Comparison of ENCODE assay signal across 8 cellular contexts in genomic region chr1:1782399-1783221, GRCh38. TPM values are rescaled to one million over a fixed set of nuclear protein-coding genes. Genes with fewer than 3 reads are reported as not detected.
DNase-seq lines count a peak whose midpoint lies in the region; ATAC-seq and TF ChIP-seq lines count a peak whose summit lies in the region.

No MANE protein-coding gene starts in this region.

- H3K9me2 ChIP-seq in DOHH2 (replicated peaks; ENCODE audit: control insufficient read depth, low read length) = no peaks in the 10 kb centered on the region

- peaks cover 34% of the 10 kb centered on the region for H3K4me1 Mint-ChIP-seq in activated T-helper 1 cell treated with anti-CD3 and anti-CD28 coated beads, Interleukin-12 subunit alpha, Interleukin-12 subunit beta, Interleukin-2, Interleukin-4 antibody, amounts not matched to agents 30 ng/mL and 10 ng/mL and 1 ng/mL, durations not matched to agents 14 hours and 24 hours and 36 hours (ENCODE audit: low read depth)

- no peak for ATAC-seq in HG02938 (IDR thresholded peaks at IDR 0.05; ENCODE audit: unreplicated experiment)

- H3K4me2 ChIP-seq in DOHH2 (ENCODE audit: low read length) = peak overlapping the region; percentile 100

- H3K9me3 ChIP-seq in DOHH2 (ENCODE audit: control insufficient read depth, insufficient read depth, low read length) = no peaks in the 10 kb centered on the region

- peaks cover 21% of the 10 kb centered on the region for H3K36me3 Mint-ChIP-seq in activated T-helper 1 cell treated with anti-CD3 and anti-CD28 coated beads, Interleukin-12 subunit alpha, Interleukin-12 subunit beta, Interleukin-2, Interleukin-4 antibody, amounts not matched to agents 30 ng/mL and 10 ng/mL and 1 ng/mL, durations not matched to agents 14 hours and 24 hours and 36 hours (ENCODE audit: low read depth)

- peak overlapping the region; percentile 48 for H3K27ac Mint-ChIP-seq in activated T-helper 1 cell treated with anti-CD3 and anti-CD28 coated beads, Interleukin-12 subunit alpha, Interleukin-12 subunit beta, Interleukin-2, Interleukin-4 antibody, amounts not matched to agents 30 ng/mL and 10 ng/mL and 1 ng/mL, durations not matched to agents 14 hours and 24 hours and 36 hours

- no peaks in the 10 kb centered on the region for H3K27me3 ChIP-seq in DOHH2 (ENCODE audit: control insufficient read depth, low read length)

- H3F3A ChIP-seq in DOHH2 (ENCODE audit: control insufficient read depth, insufficient read depth) = peaks cover 58% of the 10 kb centered on the region

- peaks cover 9% of the 10 kb centered on the region for H3K79me2 ChIP-seq in DOHH2 (ENCODE audit: control insufficient read depth, low read length)

- peak overlapping the region; percentile 100 for H3K27ac ChIP-seq in DOHH2 (ENCODE audit: low read depth, low read length)

- peaks cover 45% of the 10 kb centered on the region for H3K36me3 ChIP-seq in DOHH2 (ENCODE audit: control insufficient read depth, low read length)

- H3K27me3 Mint-ChIP-seq in activated T-helper 1 cell treated with anti-CD3 and anti-CD28 coated beads, Interleukin-12 subunit alpha, Interleukin-12 subunit beta, Interleukin-2, Interleukin-4 antibody, amounts not matched to agents 30 ng/mL and 10 ng/mL and 1 ng/mL, durations not matched to agents 14 hours and 24 hours and 36 hours (ENCODE audit: insufficient read depth) = no peaks in the 10 kb centered on the region

- H4K20me1 ChIP-seq in DOHH2 (ENCODE audit: control insufficient read depth, insufficient read depth, low read depth, low read length) = no peaks in the 10 kb centered on the region

- intact Hi-C loops in activated T-helper 1 cell treated with anti-CD3 and anti-CD28 coated beads, Interleukin-12 subunit alpha, Interleukin-12 subunit beta, Interleukin-2, Interleukin-4 antibody, amounts not matched to agents 30 ng/mL and 10 ng/mL and 1 ng/mL, durations not matched to agents 14 hours and 24 hours and 36 hours (cut with micrococcal nuclease) = no loop called here
- intact Hi-C loops in posterior vena cava (cut with DNase I) = loop anchor here in 1 of 2 donors (5.0 to 10.0 kb wide), 2 partner anchors 112 to 520 kb away; partner anchors contain the start of gene GNB1

- DNase-seq in NCI-H146 treated with DMSO at 0.1 percent for 48 hours (lab: John Stamatoyannopoulos, UW; ENCODE audit: unreplicated experiment) (peak; percentile 20), glomerular visceral epithelial cell (ENCODE audit: extremely low spot score) (peak; percentile 33), posterior vena cava (ENCODE audit: low spot score) (peak; percentile 90), DMS79 (lab: John Stamatoyannopoulos, UW) (no peak), epidermal melanocyte (ENCODE audit: insufficient read length, low spot score) (no peak)
- no peak for DNase-seq in activated T-helper 1 cell treated with anti-CD3 and anti-CD28 coated beads, Interleukin-12 subunit alpha, Interleukin-12 subunit beta, Interleukin-2, Interleukin-4 antibody, amounts not matched to agents 30 ng/mL and 10 ng/mL and 1 ng/mL, durations not matched to agents 14 hours and 24 hours and 36 hours (ENCODE audit: low spot score)

- H3K4me3 ChIP-seq in DOHH2 (ENCODE audit: low read length) = peak overlapping the region; percentile 56

- no peak for TF ChIP-seq CTCF in DOHH2 (IDR thresholded peaks at IDR 0.05; ENCODE audit: low read depth, low read length, poor library complexity, severe bottlenecking)

- peaks cover 60% of the 10 kb centered on the region for H3K4me1 ChIP-seq in DOHH2 (ENCODE audit: control insufficient read depth, low read length)

- no peaks in the 10 kb centered on the region for H3K9me3 Mint-ChIP-seq in activated T-helper 1 cell treated with anti-CD3 and anti-CD28 coated beads, Interleukin-12 subunit alpha, Interleukin-12 subunit beta, Interleukin-2, Interleukin-4 antibody, amounts not matched to agents 30 ng/mL and 10 ng/mL and 1 ng/mL, durations not matched to agents 14 hours and 24 hours and 36 hours

- H3K4me3 Mint-ChIP-seq in activated T-helper 1 cell treated with anti-CD3 and anti-CD28 coated beads, Interleukin-12 subunit alpha, Interleukin-12 subunit beta, Interleukin-2, Interleukin-4 antibody, amounts not matched to agents 30 ng/mL and 10 ng/mL and 1 ng/mL, durations not matched to agents 14 hours and 24 hours and 36 hours = peak overlapping the region; percentile 2

RNA-seq across cellular contexts. Expression of gene NADK, which starts 4.3 kb away (rescaled TPM):
- total RNA-seq in activated T-helper 1 cell treated with anti-CD3 and anti-CD28 coated beads, Interleukin-12 subunit alpha, Interleukin-12 subunit beta, Interleukin-2, Interleukin-4 antibody, amounts not matched to agents 30 ng/mL and 10 ng/mL and 1 ng/mL, durations not matched to agents 14 hours and 24 hours and 36 hours = 95.5 and 96.8 TPM in 2 replicates
- 10 to 100 TPM; 60.0 to 63.5 TPM for total RNA-seq in posterior vena cava

RNA-seq across cellular contexts. Expression of gene CDK11A, which starts 58.5 kb away (rescaled TPM):
- total RNA-seq in activated T-helper 1 cell treated with anti-CD3 and anti-CD28 coated beads, Interleukin-12 subunit alpha, Interleukin-12 subunit beta, Interleukin-2, Interleukin-4 antibody, amounts not matched to agents 30 ng/mL and 10 ng/mL and 1 ng/mL, durations not matched to agents 14 hours and 24 hours and 36 hours = 74.4 and 81.7 TPM in 2 replicates
- 10 to 100 TPM; 29.2 to 37.7 TPM for total RNA-seq in posterior vena cava

Comparison
In these comparisons a context has a peak if more than half of its experiments do, and no peak if none do; other contexts are left out.
1. DNase-seq: peak in NCI-H146 treated with DMSO at 0.1 percent for 48 hours (single experiment), glomerular visceral epithelial cell (single experiment) and posterior vena cava (single experiment); none in activated T-helper 1 cell treated with anti-CD3 and anti-CD28 coated beads, Interleukin-12 subunit alpha, Interleukin-12 subunit beta, Interleukin-2, Interleukin-4 antibody, amounts not matched to agents 30 ng/mL and 10 ng/mL and 1 ng/mL, durations not matched to agents 14 hours and 24 hours and 36 hours (single experiment), DMS79 (single experiment) and epidermal melanocyte (single experiment).